ENCODE assay signal across 8 cellular contexts in the genomic region with DNA sequence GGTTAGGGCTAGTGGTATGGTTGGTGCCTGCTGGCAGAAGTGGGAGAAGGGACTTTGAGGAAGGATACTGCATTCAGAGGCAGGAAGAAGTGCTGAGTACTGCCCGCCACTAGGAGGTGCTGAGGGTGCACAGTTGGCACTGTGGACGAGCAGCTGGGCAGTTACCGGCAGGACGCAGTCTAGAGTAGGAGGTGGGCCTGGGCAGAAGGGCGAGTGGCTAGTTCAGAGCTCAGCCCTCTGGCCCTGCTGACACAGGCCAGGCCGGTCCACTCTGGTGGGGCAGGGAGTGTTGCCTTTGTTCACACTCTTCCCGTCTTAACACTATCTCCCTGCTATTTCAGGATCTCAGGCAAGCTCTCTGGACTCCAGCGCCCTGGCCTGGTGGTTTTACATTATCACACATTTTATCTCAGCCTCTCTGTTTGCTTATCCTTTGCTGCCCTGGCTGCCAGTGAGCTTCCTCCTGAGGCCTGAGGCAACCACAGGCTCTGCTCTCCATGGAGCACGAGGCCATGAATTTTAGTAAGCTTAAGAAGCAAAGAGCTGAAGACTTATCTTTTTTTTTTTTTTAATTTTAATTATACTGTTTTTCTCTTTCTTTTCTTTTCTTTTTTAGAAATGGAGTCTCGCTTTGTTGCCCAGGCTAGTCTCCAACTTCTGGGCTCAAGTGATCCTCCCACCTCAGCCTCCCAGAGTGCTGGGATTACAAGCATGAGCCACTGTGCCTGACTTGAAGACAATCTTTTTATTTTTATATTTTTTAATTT. TPM values are rescaled to one million over a fixed set of nuclear protein-coding genes. Genes with fewer than 3 reads are reported as not detected.
A peak's percentile ranks its signal among the peaks of the same experiment; 100 is the strongest.
DNase-seq lines count a peak whose midpoint lies in the region; ATAC-seq, FAIRE-seq and TF ChIP-seq lines count a peak whose summit lies in the region.

No MANE protein-coding gene starts in this region.

- no peak overlapping the region for H2BK20ac ChIP-seq in H1 (ENCODE audit: low read length)

- H3K9me3 ChIP-seq in H1 (ENCODE audit: insufficient read depth in 2 of 2, low read depth in 1 of 2, low read length in 1 of 2) (no peaks in the 10 kb centered on the region), lung (ENCODE audit: control insufficient read depth in 2 of 2, insufficient read depth in 1 of 2, low read length in 1 of 2) (no peaks in the 10 kb centered on the region)

- H3K27me3 ChIP-seq in H1 (replicated peaks in 1 of 4; ENCODE audit: control insufficient read depth in 3 of 4, extremely low read depth in 1 of 4, insufficient read depth in 3 of 4, low read length in 3 of 4) (no peaks in the 10 kb centered on the region), lung (ENCODE audit: control insufficient read depth, insufficient read depth) (no peaks in the 10 kb centered on the region)

- no peaks in the 10 kb centered on the region for H3K79me1 ChIP-seq in H1 (ENCODE audit: low read depth, low read length)

- FAIRE-seq in GM19239 (lab: Jason Lieb, UNC) (peak; percentile 89), H1 (lab: Jason Lieb, UNC) (peak; percentile 65)

- 43% methylated on average over 10 of the region's 10 CpGs; no CpG with 5 or more reads in 1 of the 2 experiments for WGBS in H1 (ENCODE audit: extremely low coverage in 1 of 2, insufficient coverage in 1 of 2, insufficient read length in 1 of 2, insufficient replicate concordance in 2 of 2, low coverage in 1 of 2, low lambda C conversion rate in 2 of 2, missing lambda C conversion rate in 1 of 2), 2 experiments
- WGBS in lung, 2 donors = 19 to 20% methylated on average over 9 to 10 of the region's 10 CpGs

- H3K23ac ChIP-seq in H1 (ENCODE audit: insufficient read length) = no peak overlapping the region

- H3K36me3 ChIP-seq in H1 (ENCODE audit: control insufficient read depth in 2 of 4, insufficient read depth in 4 of 4, low read length in 3 of 4) (peaks cover 2 to 8% (median 4%) of the 10 kb centered on the region in 4 experiments; a peak in 5 of 8 replicates), lung (ENCODE audit: control insufficient read depth in 2 of 2, insufficient read depth in 2 of 2, low read length in 2 of 2) (peaks cover 18 to 36% of the 10 kb centered on the region in 2 donors)

- no peak overlapping the region for H2BK120ac ChIP-seq in H1 (replicated peaks; ENCODE audit: low read depth, low read length)

- no peak overlapping the region for H3K4ac ChIP-seq in H1 (replicated peaks; ENCODE audit: insufficient read length, low read depth, low read length)

- CTCF ChIA-PET in H1 (lab: Charles Lee; ENCODE audit: partially characterized antibody) = interaction anchor here (0.6 to 3.3 kb wide), 57 partner anchors 9 to 217 kb away, joined by 3 to 22 read pairs (median 4); a partner anchor contains a TSS

- H3K23me2 ChIP-seq in H1 (ENCODE audit: low read depth, low read length) = no peaks in the 10 kb centered on the region

- H3K4me2 ChIP-seq in H1 (ENCODE audit: insufficient read depth in 1 of 2, low read depth in 2 of 2, low read length in 2 of 2) = peak overlapping the region in 1 of 2 experiments; percentile 49; a peak in 1 of 4 replicates

- H2AK5ac ChIP-seq in H1 (ENCODE audit: low read depth, low read length) = no peak overlapping the region

- no peaks in the 10 kb centered on the region for H3K79me2 ChIP-seq in H1 (ENCODE audit: control insufficient read depth in 1 of 2, insufficient read depth in 2 of 2, low read length in 2 of 2)

- no peak for TF ChIP-seq POLR2A in H1 (IDR thresholded peaks at IDR 0.05; ENCODE audit: control extremely low read depth in 1 of 2, low read depth in 2 of 2, low read length in 2 of 2)

- peak overlapping the region; percentile 42; the same call in 1 of the 2 replicates for H3K18ac ChIP-seq in H1 (ENCODE audit: extremely low read depth, low read length)

- H3K4me1 ChIP-seq in H1 (replicated peaks in 1 of 4; ENCODE audit: control insufficient read depth in 3 of 4, insufficient read depth in 4 of 4, low read length in 3 of 4) = peaks cover 0 to 2% (median 0%) of the 10 kb centered on the region in 4 experiments; a peak in 1 of 7 replicates
- H3K4me1 ChIP-seq in lung (ENCODE audit: control insufficient read depth in 2 of 2, insufficient read depth in 2 of 2, low read length in 2 of 2) = no peaks in the 10 kb centered on the region

- H4K5ac ChIP-seq in H1 (ENCODE audit: insufficient read length, low read depth, low read length) = no peak overlapping the region

- peak overlapping the region; percentile 73; the same call in 1 of the 2 replicates for H4K8ac ChIP-seq in H1 (ENCODE audit: extremely low read depth, insufficient read depth, low read length)

- H3K4me3 ChIP-seq in H1 (ENCODE audit: extremely low read depth in 1 of 4, insufficient read depth in 2 of 4, low read depth in 3 of 4, low read length in 4 of 4) = no peak overlapping the region
- no peak overlapping the region for H3K4me3 ChIP-seq in lung

- H2BK12ac ChIP-seq in H1 (ENCODE audit: low read depth, low read length) = no peak overlapping the region

- DNase-seq in AG08395 (ENCODE audit: low spot score) = peak; percentile 92
- DNase-seq in GM19239 (ENCODE audit: insufficient read length, low spot score) = peak; percentile 66
- peak; percentile 44 to 76 for DNase-seq in NCI-H446 (lab: John Stamatoyannopoulos, UW)
- peak; percentile 59 for DNase-seq in activated CD4-positive, alpha-beta T cell treated with anti-CD3 and anti-CD28 coated beads for 48 hours
- peak; percentile 69 to 90 for DNase-seq in H1 (ENCODE audit: low read depth in 1 of 2, low spot score in 2 of 2)
- DNase-seq in lung (ENCODE audit: low spot score) = peak; percentile 87
- peak; percentile 24 to 43 for DNase-seq in stimulated activated CD4-positive, alpha-beta T cell treated with anti-CD3 and anti-CD28 coated beads, Interleukin-4, amount 100 ng/mL, for 48 hours (ENCODE audit: low read depth in 2 of 2)

- peak; percentile 97 to 100 (median 100) for TF ChIP-seq CTCF in H1 (IDR thresholded peaks at IDR 0.05; ENCODE audit: control extremely low read depth in 1 of 3, insufficient read depth in 1 of 3, low read depth in 1 of 3, low read length in 3 of 3)
- peak; percentile 85 for TF ChIP-seq CTCF in lung (IDR thresholded peaks at IDR 0.05; ENCODE audit: control extremely low read depth, extremely low read depth)

- 0 out of 2 replicates have a peak overlapping the region, but pooled peaks have one; percentile 78 for H2AFZ ChIP-seq in H1 (ENCODE audit: low read length)

- H4K91ac ChIP-seq in H1 (replicated peaks; ENCODE audit: insufficient read length, low read length) = no peak overlapping the region

- H3K56ac ChIP-seq in H1 (replicated peaks; ENCODE audit: insufficient read length, low read depth, low read length) = no peak overlapping the region

- peak; percentile 95 for TF ChIP-seq RAD21 in H1 (IDR thresholded peaks at IDR 0.05 in 1 of 2, conservative IDR thresholded peaks at IDR 0.05 in 1 of 2; ENCODE audit: low read depth in 2 of 2, low read length in 2 of 2)

- ATAC-seq in lung (ENCODE audit: insufficient read depth, low FRiP score) (peak; percentile 99), GM19328 (IDR thresholded peaks at IDR 0.05; ENCODE audit: unreplicated experiment) (no peak)

- TF ChIP-seq EP300 in H1 (IDR thresholded peaks at IDR 0.05; ENCODE audit: borderline replicate concordance in 1 of 2, low read depth in 2 of 2, low read length in 2 of 2) = no peak

- POLR2A ChIA-PET in H1 (lab: Charles Lee; ENCODE audit: partially characterized antibody) = interaction anchor here (0.8 to 1.0 kb wide), 2 partner anchors 29 to 115 kb away, joined by 3 to 4 read pairs; no protein-coding TSS in a partner anchor

- H2BK5ac ChIP-seq in H1 (ENCODE audit: low read depth, low read length) = no peak overlapping the region

- no peaks in the 10 kb centered on the region for H4K20me1 ChIP-seq in H1 (replicated peaks in 1 of 2; ENCODE audit: control insufficient read depth in 1 of 2, insufficient read depth in 2 of 2, low read length in 2 of 2)

- H2BK15ac ChIP-seq in H1 (ENCODE audit: low read length) = no peak overlapping the region

- H3K14ac ChIP-seq in H1 (ENCODE audit: insufficient read length) = no peak overlapping the region

- H3K9ac ChIP-seq in H1 (replicated peaks in 1 of 4; ENCODE audit: extremely low read depth in 1 of 4, low read depth in 3 of 4, low read length in 3 of 4) = no peak overlapping the region

- H3K27ac ChIP-seq in H1 (ENCODE audit: low read depth, low read length) = no peak overlapping the region
- peak overlapping the region in 1 of 2 donors; percentile 76 for H3K27ac ChIP-seq in lung (ENCODE audit: low read depth in 1 of 2, low read length in 1 of 2)

RNA-seq across cellular contexts. Expression of a gene that starts 26.9 kb away (rescaled TPM):
- total RNA-seq in H1 (2021; fragmentation: NEBNext Ultra II Directional; extraction: Animal tissue kit (Norgen Biotek cat#: 25700)) = 11.2 and 15.0 TPM in 2 replicates
- polyA plus RNA-seq in H1 (2011; rRNA removed) (7.1 and 11.8 TPM in 2 replicates), lung (10 to 100 TPM; 14.9 to 19.3 TPM)
- polyA plus RNA-seq in H1 (2011; cell fraction: cytosol; rRNA removed) = 12.2 TPM
- polyA plus RNA-seq in H1 (2011; cell fraction: nucleus; rRNA removed) = 10.0 TPM
- 14.2 to 18.4 TPM (median 14.7 TPM) in 4 replicates for polyA plus RNA-seq in H1 (2012, experiment 1 of 2)
- 3.3 TPM for polyA plus RNA-seq in H1 (2012, experiment 2 of 2)
- polyA plus RNA-seq in H1 (2013, experiment 1 of 2) = 14.4 TPM
- polyA plus RNA-seq in H1 (2013, experiment 2 of 2) = 14.7 TPM
- polyA minus RNA-seq in H1 (2011; rRNA and poly(A)+ RNA removed) = 8.4 and 12.1 TPM in 2 replicates
- polyA minus RNA-seq in H1 (2011; cell fraction: cytosol; rRNA and poly(A)+ RNA removed) = 5.9 TPM
- polyA minus RNA-seq in H1 (2011; cell fraction: nucleus; rRNA and poly(A)+ RNA removed) = 5.6 TPM
- 10 to 100 TPM; 14.8 to 27.2 TPM for total RNA-seq in lung

RNA-seq across cellular contexts. Expression of a gene that starts 27.1 kb away (rescaled TPM):
- total RNA-seq in H1 (2021; fragmentation: NEBNext Ultra II Directional; extraction: Animal tissue kit (Norgen Biotek cat#: 25700)) = 34.0 and 37.7 TPM in 2 replicates
- 22.5 and 28.3 TPM in 2 replicates for polyA plus RNA-seq in H1 (2011; rRNA removed)
- polyA plus RNA-seq in H1 (2011; cell fraction: cytosol; rRNA removed) = 23.0 TPM
- polyA plus RNA-seq in H1 (2011; cell fraction: nucleus; rRNA removed) = 116 TPM
- 30.4 to 38.0 TPM (median 35.4 TPM) in 4 replicates for polyA plus RNA-seq in H1 (2012, experiment 1 of 2)
- 18.6 TPM for polyA plus RNA-seq in H1 (2012, experiment 2 of 2)
- polyA plus RNA-seq in H1 (2013, experiment 1 of 2) = 13.6 TPM
- polyA plus RNA-seq in H1 (2013, experiment 2 of 2) = 11.0 TPM
- polyA minus RNA-seq in H1 (2011; rRNA and poly(A)+ RNA removed) = 47.2 and 62.2 TPM in 2 replicates
- polyA minus RNA-seq in H1 (2011; cell fraction: cytosol; rRNA and poly(A)+ RNA removed) = 26.9 TPM
- 63.2 TPM for polyA minus RNA-seq in H1 (2011; cell fraction: nucleus; rRNA and poly(A)+ RNA removed)
- 100 to 1,000 TPM in 1 of 2 donors, 10 to 100 TPM in 1; 54.7 to 107 TPM for total RNA-seq in lung
- polyA plus RNA-seq in lung = 10 to 100 TPM; 35.4 to 45.8 TPM

RNA-seq across cellular contexts. Expression of a gene that starts 31.5 kb away (rescaled TPM):
- total RNA-seq in H1 (2021; fragmentation: NEBNext Ultra II Directional; extraction: Animal tissue kit (Norgen Biotek cat#: 25700)) = 94.5 and 97.2 TPM in 2 replicates
- polyA plus RNA-seq in H1 (2011; rRNA removed) (34.5 and 43.7 TPM in 2 replicates), lung (10 to 100 TPM; 18.3 to 23.3 TPM)
- polyA plus RNA-seq in H1 (2011; cell fraction: cytosol; rRNA removed) = 34.4 TPM
- 27.3 TPM for polyA plus RNA-seq in H1 (2011; cell fraction: nucleus; rRNA removed)
- 42.6 to 54.4 TPM (median 47.7 TPM) in 4 replicates for polyA plus RNA-seq in H1 (2012, experiment 1 of 2)
- polyA plus RNA-seq in H1 (2012, experiment 2 of 2) = 15.0 TPM
- polyA plus RNA-seq in H1 (2013, experiment 1 of 2) = 48.1 TPM
- 47.6 TPM for polyA plus RNA-seq in H1 (2013, experiment 2 of 2)
- polyA minus RNA-seq in H1 (2011; rRNA and poly(A)+ RNA removed) = 58.0 and 60.1 TPM in 2 replicates
- polyA minus RNA-seq in H1 (2011; cell fraction: cytosol; rRNA and poly(A)+ RNA removed) = 40.1 TPM
- 34.4 TPM for polyA minus RNA-seq in H1 (2011; cell fraction: nucleus; rRNA and poly(A)+ RNA removed)
- 10 to 100 TPM; 54.9 to 58.6 TPM for total RNA-seq in lung

Comparison
In these comparisons a context has a peak if more than half of its experiments do, and no peak if none do; other contexts are left out.
1. DNase-seq: peak in every context shown above with its lines; median percentile 92 in AG08395; 87 in lung; 80 in H1; 66 in GM19239; 60 in NCI-H446; 59 in activated CD4-positive, alpha-beta T cell treated with anti-CD3 and anti-CD28 coated beads for 48 hours; 34 in stimulated activated CD4-positive, alpha-beta T cell treated with anti-CD3 and anti-CD28 coated beads, Interleukin-4, amount 100 ng/mL, for 48 hours.